In genomic region chr10:69223028-69223342, GRCh38 we compare ENCODE assay signal across 8 cellular contexts. TPM values are rescaled to one million over a fixed set of nuclear protein-coding genes. Genes with fewer than 3 reads are reported as not detected.
DNase-seq lines count a peak whose midpoint lies in the region; ATAC-seq and TF ChIP-seq lines count a peak whose summit lies in the region.

No MANE protein-coding gene starts in this region.

- H3K27ac Mint-ChIP-seq in activated T-helper 17 cell treated with anti-CD3 and anti-CD28 coated beads, Interleukin-2, amount 50 U/mL, for 72 hours, result peak overlapping the region; percentile 87
- peak overlapping the region; percentile 56 for H3K27ac Mint-ChIP-seq in progenitor cell of endocrine pancreas

- no peaks in the 10 kb centered on the region for H3K9me3 Mint-ChIP-seq in activated T-helper 17 cell treated with anti-CD3 and anti-CD28 coated beads, Interleukin-2, amount 50 U/mL, for 72 hours
- no peaks in the 10 kb centered on the region for H3K9me3 Mint-ChIP-seq in progenitor cell of endocrine pancreas (ENCODE audit: low read depth)

- H3K4me1 Mint-ChIP-seq in activated T-helper 17 cell treated with anti-CD3 and anti-CD28 coated beads, Interleukin-2, amount 50 U/mL, for 72 hours, result peaks cover 20% of the 10 kb centered on the region
- peaks cover 18% of the 10 kb centered on the region for H3K4me1 Mint-ChIP-seq in progenitor cell of endocrine pancreas (ENCODE audit: low read depth)

- H3K27me3 Mint-ChIP-seq in activated T-helper 17 cell treated with anti-CD3 and anti-CD28 coated beads, Interleukin-2, amount 50 U/mL, for 72 hours, result no peaks in the 10 kb centered on the region
- H3K27me3 Mint-ChIP-seq in progenitor cell of endocrine pancreas, result peaks cover 3% of the 10 kb centered on the region

- TF ChIP-seq CTCF in progenitor cell of endocrine pancreas (IDR thresholded peaks at IDR 0.05; ENCODE audit: unreplicated experiment), result no peak

- no peak for DNase-seq in progenitor cell of endocrine pancreas (ENCODE audit: low spot score, unreplicated experiment)
- no peak for DNase-seq in mucosa of gallbladder (ENCODE audit: low spot score)
- no peak for DNase-seq in EL
- DNase-seq in stimulated activated CD4-positive, alpha-beta T cell treated with anti-CD3 and anti-CD28 coated beads, Interleukin-1b, Interleukin-23, amount 100 ng/mL, for 48 hours, result no peak
- no peak for DNase-seq in NCI-H1105 treated with DMSO at 0.1 percent for 48 hours (lab: John Stamatoyannopoulos, UW)

- peak; percentile 12 for ATAC-seq in GM19035 (IDR thresholded peaks at IDR 0.05; ENCODE audit: unreplicated experiment)
- ATAC-seq in HG02840 (IDR thresholded peaks at IDR 0.05; ENCODE audit: low FRiP score, unreplicated experiment), result peak; percentile 6
- ATAC-seq in activated T-helper 17 cell treated with anti-CD3 and anti-CD28 coated beads, Interleukin-2, amount 50 U/mL, for 72 hours (replicated peaks), result no peak

- H3K4me3 Mint-ChIP-seq in activated T-helper 17 cell treated with anti-CD3 and anti-CD28 coated beads, Interleukin-2, amount 50 U/mL, for 72 hours, result peak overlapping the region; percentile 75
- H3K4me3 Mint-ChIP-seq in progenitor cell of endocrine pancreas (ENCODE audit: low read depth), result no peak overlapping the region

- no peaks in the 10 kb centered on the region for H3K36me3 Mint-ChIP-seq in activated T-helper 17 cell treated with anti-CD3 and anti-CD28 coated beads, Interleukin-2, amount 50 U/mL, for 72 hours (ENCODE audit: low read depth)
- H3K36me3 Mint-ChIP-seq in progenitor cell of endocrine pancreas (ENCODE audit: insufficient read depth), result no peaks in the 10 kb centered on the region

RNA-seq across cellular contexts. Expression of gene HKDC1, which starts 2.9 kb away (rescaled TPM):
- total RNA-seq in activated T-helper 17 cell treated with anti-CD3 and anti-CD28 coated beads, Interleukin-2, amount 50 U/mL, for 72 hours, result under 1 TPM; 0.19 to 0.42 TPM
- total RNA-seq in progenitor cell of endocrine pancreas (4.1 and 6.2 TPM in 2 replicates), mucosa of gallbladder (41.2 TPM)

RNA-seq across cellular contexts. Expression of gene SUPV3L1, which starts 43.0 kb away (rescaled TPM):
- 10 to 100 TPM; 38.9 to 65.4 TPM for total RNA-seq in activated T-helper 17 cell treated with anti-CD3 and anti-CD28 coated beads, Interleukin-2, amount 50 U/mL, for 72 hours
- 35.9 and 36.6 TPM in 2 replicates for total RNA-seq in progenitor cell of endocrine pancreas
- 21.8 TPM for total RNA-seq in mucosa of gallbladder

RNA-seq across cellular contexts. Expression of gene HK1, which starts 55.3 kb away (rescaled TPM):
- 100 to 1,000 TPM; 216 to 221 TPM for total RNA-seq in activated T-helper 17 cell treated with anti-CD3 and anti-CD28 coated beads, Interleukin-2, amount 50 U/mL, for 72 hours
- total RNA-seq in progenitor cell of endocrine pancreas (32.5 and 35.6 TPM in 2 replicates), mucosa of gallbladder (70.7 TPM)
